22 cellular contexts compared by ENCODE assay signal in the genomic region with DNA sequence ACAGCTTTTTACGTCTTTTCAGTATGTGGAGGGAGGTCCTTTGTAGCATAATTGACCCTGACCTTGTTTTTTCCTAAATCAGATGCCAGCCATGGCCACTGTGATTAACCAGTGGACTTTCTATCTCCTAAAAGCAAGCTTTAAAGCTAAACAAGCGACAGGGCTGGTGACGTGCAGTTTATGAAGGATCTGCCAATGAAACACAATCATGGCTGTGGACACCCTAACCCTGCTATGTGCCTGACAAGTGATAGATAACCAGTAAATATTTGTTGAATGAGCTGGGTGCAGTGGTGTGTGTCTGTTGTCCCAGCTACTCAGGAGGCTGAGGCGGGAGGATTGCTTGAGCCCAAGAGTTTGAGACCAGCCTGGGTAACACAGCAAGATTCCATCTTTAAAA.
DNase-seq lines count a peak whose midpoint lies in the region; ATAC-seq, FAIRE-seq and TF ChIP-seq lines count a peak whose summit lies in the region.
"Had no signal": no experiment of that assay in that cellular context is flagged by ENCODE, and none has a peak within 500 bp of the region (broad histone marks: within the 10 kb centered on the region; RNA-seq: fewer than 3 reads in every experiment).

No MANE protein-coding gene starts in this region.

- BruUV-seq in Panc1 (replicated peaks; lab: Mats Ljungman, UMichigan): no TSS peak
- no TSS peak for BruUV-seq in endothelial cell of umbilical vein (replicated peaks; lab: Mats Ljungman, UMichigan)
- BruUV-seq in Calu3 (replicated peaks; lab: Mats Ljungman, UMichigan): no TSS peak
- BruUV-seq in PC-9 (replicated peaks; lab: Mats Ljungman, UMichigan): no TSS peak

- H3K27me3 Mint-ChIP-seq in Calu3 (ENCODE audit: unreplicated experiment): no peaks in the 10 kb centered on the region

- no peaks in the 10 kb centered on the region for H3K36me3 ChIP-seq in Panc1 (ENCODE audit: control insufficient read depth, insufficient read depth, low read length)
- H3K36me3 ChIP-seq in endothelial cell of umbilical vein (ENCODE audit: control insufficient read depth in 2 of 2, extremely low read depth in 1 of 2, insufficient read depth in 2 of 2, low read length in 2 of 2): no peaks in the 10 kb centered on the region
- H3K36me3 ChIP-seq in PC-9 (ENCODE audit: low read depth): no peaks in the 10 kb centered on the region
- H3K36me3 ChIP-seq: MG63 had no signal

- H3K4me2 ChIP-seq in A549: no peak overlapping the region
- H3K4me2 ChIP-seq in endothelial cell of umbilical vein (ENCODE audit: insufficient read depth, low read length): no peak overlapping the region
- H3K4me2 ChIP-seq in PC-9: no peak overlapping the region

- no peak overlapping the region for H3K4me3 Mint-ChIP-seq in Calu3 (ENCODE audit: low read depth, unreplicated experiment)
- H3K4me3 Mint-ChIP-seq: activated T-cell treated with anti-CD3 and anti-CD28 coated beads, Interleukin-2, amount 50 U/mL, for 4 hours had no signal

- 58% methylated on average over 4 of the region's 4 CpGs for WGBS in A549 (ENCODE audit: missing lambda C conversion rate)

- FAIRE-seq in A549 (lab: Jason Lieb, UNC): no peak
- FAIRE-seq in endothelial cell of umbilical vein (lab: Jason Lieb, UNC): no peak
- FAIRE-seq: D721Med, GM18507 had no signal

- POLR2A ChIA-PET in A549 (lab: Yijun Ruan, JAX): no interaction called here
- POLR2A ChIA-PET in Panc1 (lab: Charles Lee): no interaction called here
- POLR2A ChIA-PET in endothelial cell of umbilical vein (lab: Charles Lee): no interaction called here
- POLR2A ChIA-PET in PC-9 (lab: Charles Lee; ENCODE audit: unreplicated experiment): no interaction called here

- H3K9ac ChIP-seq in endothelial cell of umbilical vein (replicated peaks; ENCODE audit: extremely low read depth, insufficient read depth, low read length): no peak overlapping the region

- H3F3A ChIP-seq in PC-9 (ENCODE audit: insufficient read depth, low read depth): no peaks in the 10 kb centered on the region

- in situ Hi-C loops in Panc1 (cut with HindIII; ENCODE audit: low pct_unique_long_range_greater_than_20kb, low sequenced_read_pairs): no loop called here

- peak overlapping the region; percentile 38 to 58; a peak in 4 of 6 replicates for H3K27ac ChIP-seq in A549
- peak overlapping the region; percentile 68; the same call in 1 of the 2 replicates for H3K27ac ChIP-seq in Panc1 (ENCODE audit: low read length)
- H3K27ac ChIP-seq in endothelial cell of umbilical vein (ENCODE audit: insufficient read depth, low read depth, low read length): no peak overlapping the region
- H3K27ac ChIP-seq in PC-9: no peak overlapping the region
- H3K27ac ChIP-seq: testis had no signal

- no peak for TF ChIP-seq POLR2A in A549 (IDR thresholded peaks at IDR 0.05; ENCODE audit: low read length)
- TF ChIP-seq POLR2A in endothelial cell of umbilical vein (IDR thresholded peaks at IDR 0.05; ENCODE audit: low read depth, low read length): no peak

- H3K9me1 ChIP-seq in endothelial cell of umbilical vein (replicated peaks; ENCODE audit: control insufficient read depth, extremely low read depth, insufficient read depth, low read length): no peaks in the 10 kb centered on the region

- H3K36me3 Mint-ChIP-seq in Calu3 (ENCODE audit: insufficient read depth, unreplicated experiment): no peaks in the 10 kb centered on the region

- TF ChIP-seq CTCF in A549 (IDR thresholded peaks at IDR 0.05) (no peak), Panc1 (IDR thresholded peaks at IDR 0.05) (no peak), endothelial cell of umbilical vein (IDR thresholded peaks at IDR 0.05; ENCODE audit: extremely low read depth in 1 of 2, insufficient read depth in 1 of 2, low read depth in 1 of 2, low read length in 2 of 2) (no peak), Calu3 (IDR thresholded peaks at IDR 0.05; ENCODE audit: unreplicated experiment) (no peak), PC-9 (conservative IDR thresholded peaks at IDR 0.05) (no peak)

- no peak for TF ChIP-seq EP300 in A549 (IDR thresholded peaks at IDR 0.05)

- peaks cover 12% of the 10 kb centered on the region for H3K4me1 Mint-ChIP-seq in Calu3 (ENCODE audit: low read depth, unreplicated experiment)

- dilution Hi-C loops in endothelial cell of umbilical vein (cut with MboI; ENCODE audit: extremely low pct_ligation_motif_present, low sequenced_read_pairs): no loop called here

- no peak for TF ChIP-seq RAD21 in A549 (conservative IDR thresholded peaks at IDR 0.05 in 1 of 2, IDR thresholded peaks at IDR 0.05 in 1 of 2)

- CTCF ChIA-PET in A549 (lab: Yijun Ruan, JAX) (interaction anchor here (0.6 to 1.1 kb wide), 2 partner anchors 20 to 74 kb away, joined by 3 to 7 read pairs; no protein-coding TSS in a partner anchor), Panc1 (lab: Charles Lee) (no interaction called here), endothelial cell of umbilical vein (lab: Charles Lee) (interaction anchor here (1.3 kb wide), 1 partner anchor 9 kb away, joined by 3 read pairs; no protein-coding TSS in a partner anchor), Calu3 (lab: Charles Lee) (no interaction called here), PC-9 (lab: Charles Lee) (no interaction called here)

- no peak overlapping the region for H3K27ac Mint-ChIP-seq in Calu3 (ENCODE audit: unreplicated experiment)

- ATAC-seq in A549 (peak in 1 of 2 experiments; percentile 58; a peak in 2 of 6 replicates), Panc1 (peak; percentile 83)
- ATAC-seq: activated T-cell treated with anti-CD3 and anti-CD28 coated beads, Interleukin-2, amount 50 U/mL, for 4 hours; HCT116; sciatic nerve had no signal

- H3K4me1 ChIP-seq in A549 (peaks cover 37% of the 10 kb centered on the region), Panc1 (ENCODE audit: control insufficient read depth, insufficient read depth, low read length) (peaks cover 16% of the 10 kb centered on the region), endothelial cell of umbilical vein (ENCODE audit: control insufficient read depth, extremely low read depth, insufficient read depth, low read length) (peaks cover 5% of the 10 kb centered on the region), PC-9 (replicated peaks; ENCODE audit: insufficient read depth) (no peaks in the 10 kb centered on the region)
- H3K4me1 ChIP-seq: testis had no signal

- H2AFZ ChIP-seq in endothelial cell of umbilical vein (ENCODE audit: low read depth, low read length) (no peak overlapping the region), PC-9 (no peak overlapping the region)

- DNase-seq in A549 (ENCODE audit: low read depth in 1 of 2, low spot score in 1 of 2) (no peak), Daoy (ENCODE audit: low read depth) (peak; percentile 27), Panc1 (ENCODE audit: low read depth, low spot score) (no peak), endothelial cell of umbilical vein (ENCODE audit: low read depth, low spot score) (peak; percentile 39), nucleus accumbens (lab: John Stamatoyannopoulos, UW) (no peak), Calu3 (no peak), DMS79 (lab: John Stamatoyannopoulos, UW) (no peak), PC-9 (no peak)
- DNase-seq: activated T-cell treated with anti-CD3 and anti-CD28 coated beads, Interleukin-2, amount 50 U/mL, for 4 hours; AML-193; amniotic stem cell; central memory CD4-positive, alpha-beta T cell; effector CD8-positive, alpha-beta T cell; hypothalamus; left colon; MG63; NCI-H187 treated with DMSO at 0.1 percent for 48 hours; testis had no signal

- H3K79me2 ChIP-seq in endothelial cell of umbilical vein (ENCODE audit: control insufficient read depth, insufficient read depth, low read length): no peaks in the 10 kb centered on the region
- H3K79me2 ChIP-seq in PC-9 (ENCODE audit: low read depth): no peaks in the 10 kb centered on the region

- no peaks in the 10 kb centered on the region for H3K9me3 Mint-ChIP-seq in Calu3 (ENCODE audit: low read depth, unreplicated experiment)
- H3K9me3 Mint-ChIP-seq: activated T-cell treated with anti-CD3 and anti-CD28 coated beads, Interleukin-2, amount 50 U/mL, for 4 hours had no signal

- H3K27me3 ChIP-seq in Panc1 (ENCODE audit: control insufficient read depth, insufficient read depth, low read length) (no peaks in the 10 kb centered on the region), endothelial cell of umbilical vein (ENCODE audit: control insufficient read depth in 2 of 2, insufficient read depth in 2 of 2, low read length in 2 of 2) (peaks cover 12 to 18% of the 10 kb centered on the region in 2 experiments), PC-9 (ENCODE audit: insufficient read depth, low read depth) (no peaks in the 10 kb centered on the region)
- H3K27me3 ChIP-seq: MG63, testis had no signal

- H4K20me1 ChIP-seq in endothelial cell of umbilical vein (replicated peaks; ENCODE audit: control insufficient read depth, extremely low read depth, insufficient read depth, low read length): no peaks in the 10 kb centered on the region
- no peaks in the 10 kb centered on the region for H4K20me1 ChIP-seq in PC-9 (ENCODE audit: insufficient read depth)

- no peaks in the 10 kb centered on the region for H3K9me3 ChIP-seq in A549
- H3K9me3 ChIP-seq in Panc1 (ENCODE audit: control insufficient read depth, insufficient read depth, low read depth, low read length): no peaks in the 10 kb centered on the region
- H3K9me3 ChIP-seq in endothelial cell of umbilical vein (replicated peaks; ENCODE audit: control insufficient read depth, insufficient read depth, low read length): no peaks in the 10 kb centered on the region
- H3K9me3 ChIP-seq in PC-9 (ENCODE audit: insufficient read depth, low read depth): no peaks in the 10 kb centered on the region
- H3K9me3 ChIP-seq: MG63, testis had no signal

- intact Hi-C loops in Panc1 (cut with micrococcal nuclease; ENCODE audit: unreplicated experiment): no loop called here
- intact Hi-C loops in endothelial cell of umbilical vein (cut with micrococcal nuclease): no loop called here
- intact Hi-C loops in Calu3 (cut with micrococcal nuclease; ENCODE audit: unreplicated experiment): no loop called here
- intact Hi-C loops in PC-9 (cut with micrococcal nuclease; ENCODE audit: unreplicated experiment): no loop called here

- H3K9me2 ChIP-seq in PC-9 (ENCODE audit: insufficient read depth): no peaks in the 10 kb centered on the region

- H3K4me3 ChIP-seq in A549 (no peak overlapping the region), Panc1 (ENCODE audit: low read depth in 2 of 2, low read length in 2 of 2) (no peak overlapping the region), endothelial cell of umbilical vein (replicated peaks in 1 of 3; ENCODE audit: insufficient read depth in 1 of 3, low read depth in 1 of 3, low read length in 3 of 3) (no peak overlapping the region), PC-9 (no peak overlapping the region)
- H3K4me3 ChIP-seq: MG63, testis had no signal

TF ChIP-seq in A549, 52 proteins besides CTCF, POLR2A, EP300 and RAD21 (continues in another document):
- TF ChIP-seq POLR2AphosphoS2 (conservative IDR thresholded peaks at IDR 0.05; ENCODE audit: low read length) (no peak), JUNB (IDR thresholded peaks at IDR 0.05) (no peak), TFCP2L1 (CRISPR knock-in tag; IDR thresholded peaks at IDR 0.05) (no peak), CHD2 (IDR thresholded peaks at IDR 0.05; ENCODE audit: low read length, partially characterized antibody) (no peak)

TF ChIP-seq in endothelial cell of umbilical vein, 7 proteins besides CTCF, POLR2A, EP300 and RAD21 (continues in another document):
- TF ChIP-seq MAX (IDR thresholded peaks at IDR 0.05; ENCODE audit: insufficient read depth, insufficient read length): no peak

Comparison
In these comparisons a context has a peak if more than half of its experiments do, and no peak if none do; other contexts are left out.
1. DNase-seq: peak in Daoy (single experiment) and endothelial cell of umbilical vein (single experiment); none in A549 (0 of 2), Panc1 (single experiment), nucleus accumbens (0 of 56), Calu3 (single experiment), DMS79 (single experiment) and PC-9 (0 of 2).
2. H3K27ac ChIP-seq: peak in A549 (2 of 2) and Panc1 (single experiment); none in endothelial cell of umbilical vein (single experiment) and PC-9 (single experiment).
3. CTCF ChIA-PET loops: an anchor here in A549 (0.6 to 1.1 kb wide) and endothelial cell of umbilical vein (1.3 kb wide); none called in Panc1, Calu3 and PC-9.